In the genomic region with DNA sequence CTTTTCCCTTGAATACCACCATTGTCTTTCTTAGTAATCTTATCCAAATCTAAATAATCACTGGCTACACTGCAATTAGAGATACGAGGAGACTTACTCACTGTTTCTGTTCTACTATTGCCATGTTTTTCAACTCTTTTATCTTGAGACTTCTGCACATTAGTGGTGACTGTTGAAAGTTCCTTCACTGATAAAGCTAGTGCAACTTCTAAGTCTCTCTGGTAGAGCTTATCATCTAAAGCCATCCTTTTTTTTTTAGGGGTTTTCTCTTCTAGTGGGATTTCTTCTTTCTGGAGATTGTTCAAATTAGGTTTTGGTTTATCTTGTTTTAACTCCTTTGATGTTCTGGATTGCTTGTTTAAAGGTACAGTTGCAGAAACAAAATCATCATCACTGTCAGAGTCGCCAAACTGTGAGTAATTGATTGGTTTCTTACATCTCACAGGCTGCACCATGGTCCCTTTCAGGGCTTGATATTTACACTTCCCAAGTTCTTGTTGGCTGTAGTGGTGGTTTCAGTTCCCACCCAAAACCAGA, we compare ENCODE assay signal across 1 cellular context.
TF ChIP-seq lines count a peak whose summit lies in the region.

No MANE protein-coding gene starts in this region.

TF ChIP-seq in GM23338, 12 proteins besides CTCF, POLR2A, EP300 and RAD21 (continued from another document):
- TF ChIP-seq NANOG (IDR thresholded peaks at IDR 0.05; ENCODE audit: borderline replicate concordance) (no peak), EZH2phosphoT487 (IDR thresholded peaks at IDR 0.05; ENCODE audit: unreplicated experiment) (no peak), ZNF331 (CRISPR knock-in tag; IDR thresholded peaks at IDR 0.05; ENCODE audit: low read depth) (no peak)
